Comparison of ENCODE assay signal across 21 cellular contexts in genomic region chr11:124068711-124069110, GRCh38. TPM values are rescaled to one million over a fixed set of nuclear protein-coding genes. Genes with fewer than 3 reads are reported as not detected.
"Had no signal": no experiment of that assay in that cellular context is flagged by ENCODE, and none has a peak within 500 bp of the region (broad histone marks: within the 10 kb centered on the region; RNA-seq: fewer than 3 reads in every experiment).

No MANE protein-coding gene starts in this region.

- DNase-seq: activated effector memory CD4-positive, alpha-beta T cell treated with Interleukin-2 at 50 U/mL for 16 hours; cerebellar nuclear complex; KG1; NCI-H1436 treated with DMSO at 0.1 percent for 48 hours; T-helper 17 cell had no signal

- H3K9me3 Mint-ChIP-seq: activated CD4-positive, alpha-beta T cell treated with anti-CD3 and anti-CD28 coated beads, Interleukin-2, amount 10 ng/mL, durations not matched to agents 7 days and 5 days; activated naive CD4-positive, alpha-beta T cell treated with anti-CD3 and anti-CD28 coated beads, Interleukin-2, amount 10 ng/mL, durations not matched to agents 7 days and 5 days; activated naive CD8-positive, alpha-beta T cell treated with anti-CD3 and anti-CD28 coated beads, Interleukin-2, amount 10 ng/mL, durations not matched to agents 7 days and 5 days; activated T-cell treated with anti-CD3 and anti-CD28 coated beads, Interleukin-2, amount 50 U/mL, for 4 hours; T-cell; WTC11 had no signal

- H3K4me1 ChIP-seq: adrenal gland, body of pancreas, breast epithelium had no signal

- H3K36me3 ChIP-seq: adrenal gland, breast epithelium, Peyer's patch had no signal

- H3K27ac Mint-ChIP-seq: activated CD4-positive, alpha-beta T cell treated with anti-CD3 and anti-CD28 coated beads for 36 hours; activated CD4-positive, alpha-beta T cell treated with anti-CD3 and anti-CD28 coated beads, Interleukin-2, amount 10 ng/mL, durations not matched to agents 7 days and 5 days; activated naive CD4-positive, alpha-beta T cell treated with anti-CD3 and anti-CD28 coated beads, Interleukin-2, amount 10 ng/mL, durations not matched to agents 7 days and 5 days; activated naive CD8-positive, alpha-beta T cell treated with anti-CD3 and anti-CD28 coated beads, Interleukin-2, amount 10 ng/mL, durations not matched to agents 7 days and 5 days; T-helper 17 cell; WTC11 had no signal

- H3K9me3 ChIP-seq: adrenal gland, body of pancreas, breast epithelium, Peyer's patch had no signal

- H3K4me3 Mint-ChIP-seq: activated naive CD4-positive, alpha-beta T cell treated with anti-CD3 and anti-CD28 coated beads, Interleukin-2, amount 10 ng/mL, durations not matched to agents 7 days and 5 days; activated T-cell treated with anti-CD3 and anti-CD28 coated beads, Interleukin-2, amount 50 U/mL, for 4 hours; T-cell; T-helper 17 cell; WTC11 had no signal

- H3K27ac ChIP-seq: adrenal gland, body of pancreas, breast epithelium, Peyer's patch had no signal

- H3K27me3 ChIP-seq: body of pancreas, Peyer's patch had no signal

- H3K36me3 Mint-ChIP-seq: activated naive CD4-positive, alpha-beta T cell treated with anti-CD3 and anti-CD28 coated beads, Interleukin-2, amount 10 ng/mL, durations not matched to agents 7 days and 5 days; activated naive CD8-positive, alpha-beta T cell treated with anti-CD3 and anti-CD28 coated beads, Interleukin-2, amount 10 ng/mL, durations not matched to agents 7 days and 5 days; T-cell; WTC11 had no signal

- H3K4me3 ChIP-seq: body of pancreas had no signal

RNA-seq across cellular contexts. Expression of gene OR10G7, which starts 27.6 kb away (rescaled TPM):
- total RNA-seq: activated CD4-positive, alpha-beta T cell treated with anti-CD3 and anti-CD28 coated beads for 36 hours; activated CD4-positive, alpha-beta T cell treated with anti-CD3 and anti-CD28 coated beads, Interleukin-2, amount 10 ng/mL, durations not matched to agents 7 days and 5 days; activated naive CD8-positive, alpha-beta T cell treated with anti-CD3 and anti-CD28 coated beads, Interleukin-2, amount 10 ng/mL, durations not matched to agents 7 days and 5 days; activated T-cell treated with anti-CD3 and anti-CD28 coated beads, Interleukin-2, amount 50 U/mL, for 4 hours; adrenal gland; astrocyte; body of pancreas; breast epithelium; NCI-H460; PC-3; Peyer's patch; Right ventricle myocardium inferior; SK-MEL-5; T-cell; T-helper 17 cell; WTC11 had no signal
- polyA plus RNA-seq: adrenal gland had no signal

RNA-seq across cellular contexts. Expression of gene OR10G8, which starts 42.1 kb away (rescaled TPM):
- total RNA-seq: activated CD4-positive, alpha-beta T cell treated with anti-CD3 and anti-CD28 coated beads for 36 hours; activated CD4-positive, alpha-beta T cell treated with anti-CD3 and anti-CD28 coated beads, Interleukin-2, amount 10 ng/mL, durations not matched to agents 7 days and 5 days; activated naive CD8-positive, alpha-beta T cell treated with anti-CD3 and anti-CD28 coated beads, Interleukin-2, amount 10 ng/mL, durations not matched to agents 7 days and 5 days; activated T-cell treated with anti-CD3 and anti-CD28 coated beads, Interleukin-2, amount 50 U/mL, for 4 hours; adrenal gland; astrocyte; body of pancreas; breast epithelium; NCI-H460; PC-3; Peyer's patch; Right ventricle myocardium inferior; SK-MEL-5; T-cell; T-helper 17 cell; WTC11 had no signal
- polyA plus RNA-seq: adrenal gland had no signal

RNA-seq across cellular contexts. Expression of gene OR10G9, which starts 45.9 kb away (rescaled TPM):
- total RNA-seq: activated CD4-positive, alpha-beta T cell treated with anti-CD3 and anti-CD28 coated beads for 36 hours; activated CD4-positive, alpha-beta T cell treated with anti-CD3 and anti-CD28 coated beads, Interleukin-2, amount 10 ng/mL, durations not matched to agents 7 days and 5 days; activated naive CD8-positive, alpha-beta T cell treated with anti-CD3 and anti-CD28 coated beads, Interleukin-2, amount 10 ng/mL, durations not matched to agents 7 days and 5 days; activated T-cell treated with anti-CD3 and anti-CD28 coated beads, Interleukin-2, amount 50 U/mL, for 4 hours; adrenal gland; astrocyte; body of pancreas; breast epithelium; NCI-H460; PC-3; Peyer's patch; Right ventricle myocardium inferior; SK-MEL-5; T-cell; T-helper 17 cell; WTC11 had no signal
- polyA plus RNA-seq: adrenal gland had no signal

RNA-seq across cellular contexts. Expression of gene VWA5A, which starts 46.5 kb away (rescaled TPM):
- total RNA-seq: PC-3 had no signal

RNA-seq across cellular contexts. Expression of gene OR10G4, which starts 55.9 kb away (rescaled TPM):
- total RNA-seq: activated CD4-positive, alpha-beta T cell treated with anti-CD3 and anti-CD28 coated beads for 36 hours; activated CD4-positive, alpha-beta T cell treated with anti-CD3 and anti-CD28 coated beads, Interleukin-2, amount 10 ng/mL, durations not matched to agents 7 days and 5 days; activated naive CD8-positive, alpha-beta T cell treated with anti-CD3 and anti-CD28 coated beads, Interleukin-2, amount 10 ng/mL, durations not matched to agents 7 days and 5 days; activated T-cell treated with anti-CD3 and anti-CD28 coated beads, Interleukin-2, amount 50 U/mL, for 4 hours; adrenal gland; astrocyte; breast epithelium; NCI-H460; PC-3; Peyer's patch; Right ventricle myocardium inferior; SK-MEL-5; T-cell; T-helper 17 cell had no signal
- polyA plus RNA-seq: adrenal gland had no signal
